ENCODE assay signal across 24 cellular contexts in genomic region chr2:1687254-1687653, GRCh38. TPM values are rescaled to one million over a fixed set of nuclear protein-coding genes. Genes with fewer than 3 reads are reported as not detected.
DNase-seq lines count a peak whose midpoint lies in the region; ATAC-seq, FAIRE-seq and TF ChIP-seq lines count a peak whose summit lies in the region.
"Had no signal": no experiment of that assay in that cellular context is flagged by ENCODE, and none has a peak within 500 bp of the region (broad histone marks: within the 10 kb centered on the region; RNA-seq: fewer than 3 reads in every experiment).

No MANE protein-coding gene starts in this region.

- no peak overlapping the region for H2BK5ac ChIP-seq in neuronal stem cell (ENCODE audit: low read length)

- no peak overlapping the region for H3K14ac ChIP-seq in neuronal stem cell (ENCODE audit: low read length)

- H4K20me1 ChIP-seq in GM23338 (replicated peaks; ENCODE audit: insufficient read depth), result peaks cover 4% of the 10 kb centered on the region; the same call in 1 of the 2 replicates

- H3K27me3 ChIP-seq in GM23338 (ENCODE audit: insufficient read depth) (no peaks in the 10 kb centered on the region), RWPE2 (ENCODE audit: insufficient read depth, poor library complexity, severe bottlenecking) (no peaks in the 10 kb centered on the region), prostate gland (replicated peaks; ENCODE audit: insufficient read depth) (no peaks in the 10 kb centered on the region), neuronal stem cell (ENCODE audit: control insufficient read depth in 3 of 3, insufficient read depth in 3 of 3, low read depth in 1 of 3, low read length in 3 of 3) (no peaks in the 10 kb centered on the region)
- H3K27me3 ChIP-seq: vagina had no signal

- H3K4me2 ChIP-seq in GM23338 (no peak overlapping the region), neuronal stem cell (ENCODE audit: insufficient read depth, low read length, poor library complexity, severe bottlenecking) (no peak overlapping the region)

- H3K79me1 ChIP-seq in neuronal stem cell (ENCODE audit: low read depth, low read length), result peaks cover under 1% of the 10 kb centered on the region

- no peaks in the 10 kb centered on the region for H3K4me1 ChIP-seq in GM23338 (ENCODE audit: insufficient read depth)
- peaks cover 21% of the 10 kb centered on the region for H3K4me1 ChIP-seq in RWPE2 (ENCODE audit: insufficient read depth, poor library complexity, severe bottlenecking)
- no peaks in the 10 kb centered on the region for H3K4me1 ChIP-seq in prostate gland (replicated peaks)
- H3K4me1 ChIP-seq in neuronal stem cell (ENCODE audit: control insufficient read depth in 2 of 2, insufficient read depth in 1 of 2, low read depth in 1 of 2, low read length in 2 of 2), result peaks cover 3 to 4% of the 10 kb centered on the region in 2 donors
- H3K4me1 ChIP-seq: vagina had no signal

- H3K9ac ChIP-seq in neuronal stem cell (ENCODE audit: low read depth, low read length, poor library complexity), result no peak overlapping the region

- H3K27ac Mint-ChIP-seq in GM23338, result peak overlapping the region; percentile 41; the same call in 1 of the 2 replicates
- H3K27ac Mint-ChIP-seq in activated T-helper 17 cell treated with anti-CD3 and anti-CD28 coated beads, Interleukin-2, amount 50 U/mL, for 72 hours, result no peak overlapping the region
- H3K27ac Mint-ChIP-seq: activated B cell treated with CpG ODN at 0.5 μM for 24 hours; activated CD4-positive, alpha-beta memory T cell treated with anti-CD3 and anti-CD28 coated beads, Interleukin-2, amount 10 ng/mL, durations not matched to agents 7 days and 5 days; CD4-positive, CD25-positive, alpha-beta regulatory T cell; immature natural killer cell; naive thymus-derived CD4-positive, alpha-beta T cell had no signal

- H2BK12ac ChIP-seq in neuronal stem cell (ENCODE audit: low read length), result no peak overlapping the region

- DNase-seq in GM23338 (ENCODE audit: low spot score) (no peak), RWPE2 (ENCODE audit: low spot score) (no peak), prostate gland (ENCODE audit: low spot score) (no peak), GM12892 (ENCODE audit: insufficient read length) (no peak), neuronal stem cell (ENCODE audit: low spot score) (no peak)
- DNase-seq: activated B cell treated with CpG ODN at 0.5 μM for 24 hours; activated CD4-positive, alpha-beta memory T cell treated with anti-CD3 and anti-CD28 coated beads, Interleukin-2, amount 10 ng/mL, durations not matched to agents 7 days and 5 days; activated naive CD4-positive, alpha-beta T cell; amygdala; CD4-positive, CD25-positive, alpha-beta regulatory T cell; cerebellar nuclear complex; DMS53; immature natural killer cell; lower lobe of right lung; naive thymus-derived CD4-positive, alpha-beta T cell; NCI-H524 treated with DMSO at 0.1 percent for 48 hours; stimulated activated CD4-positive, alpha-beta T cell treated with anti-CD3 and anti-CD28 coated beads, Interleukin-12 subunit alpha, Interleukin-12 subunit beta, amount 100 ng/mL, for 4 hours; stimulated activated CD8-positive, alpha-beta memory T cell treated with anti-CD3 and anti-CD28 coated beads, Interleukin-4, amount 100 ng/mL, for 48 hours; T-helper 2 cell had no signal

- H2BK15ac ChIP-seq in neuronal stem cell (ENCODE audit: low read length), result no peak overlapping the region

- no peak for TF ChIP-seq CTCF in GM23338 (conservative IDR thresholded peaks at IDR 0.05; ENCODE audit: low read depth in 2 of 2)
- no peak for TF ChIP-seq CTCF in RWPE2 (IDR thresholded peaks at IDR 0.05; ENCODE audit: poor library complexity, severe bottlenecking)
- TF ChIP-seq CTCF in prostate gland (IDR thresholded peaks at IDR 0.05), result no peak

- H3K27me3 Mint-ChIP-seq in GM23338 (ENCODE audit: insufficient read depth, low read depth, poor library complexity), result peaks cover 9% of the 10 kb centered on the region
- H3K27me3 Mint-ChIP-seq in activated T-helper 17 cell treated with anti-CD3 and anti-CD28 coated beads, Interleukin-2, amount 50 U/mL, for 72 hours, result no peaks in the 10 kb centered on the region
- H3K27me3 Mint-ChIP-seq: activated B cell treated with CpG ODN at 0.5 μM for 24 hours; activated CD4-positive, alpha-beta memory T cell treated with anti-CD3 and anti-CD28 coated beads, Interleukin-2, amount 10 ng/mL, durations not matched to agents 7 days and 5 days; CD4-positive, CD25-positive, alpha-beta regulatory T cell had no signal

- H3K9me3 Mint-ChIP-seq in GM23338, result no peaks in the 10 kb centered on the region
- no peaks in the 10 kb centered on the region for H3K9me3 Mint-ChIP-seq in activated T-helper 17 cell treated with anti-CD3 and anti-CD28 coated beads, Interleukin-2, amount 50 U/mL, for 72 hours
- H3K9me3 Mint-ChIP-seq: activated B cell treated with CpG ODN at 0.5 μM for 24 hours; activated CD4-positive, alpha-beta memory T cell treated with anti-CD3 and anti-CD28 coated beads, Interleukin-2, amount 10 ng/mL, durations not matched to agents 7 days and 5 days; immature natural killer cell; naive thymus-derived CD4-positive, alpha-beta T cell had no signal

- H3K23ac ChIP-seq in neuronal stem cell (ENCODE audit: low read depth, low read length, poor library complexity), result no peak overlapping the region

- no peak for FAIRE-seq in GM12892 (lab: Jason Lieb, UNC)

- no peak overlapping the region for H2BK120ac ChIP-seq in neuronal stem cell (ENCODE audit: low read depth, low read length)

- H2AFZ ChIP-seq in GM23338 (no peak overlapping the region), neuronal stem cell (ENCODE audit: low read length) (no peak overlapping the region)

- 85% methylated on average over 14 of the region's 14 CpGs for WGBS in prostate gland
- WGBS in neuronal stem cell (ENCODE audit: extremely low coverage in 2 of 2, insufficient read length in 2 of 2, insufficient replicate concordance in 1 of 2), 2 donors, result no CpG with 5 or more reads among the region's 14 CpGs

- H4K91ac ChIP-seq in neuronal stem cell (ENCODE audit: low read depth, low read length, poor library complexity), result no peak overlapping the region

- H4K8ac ChIP-seq in neuronal stem cell (ENCODE audit: low read depth, low read length), result no peak overlapping the region

- H3K4me3 Mint-ChIP-seq in GM23338, result no peak overlapping the region
- no peak overlapping the region for H3K4me3 Mint-ChIP-seq in activated T-helper 17 cell treated with anti-CD3 and anti-CD28 coated beads, Interleukin-2, amount 50 U/mL, for 72 hours
- H3K4me3 Mint-ChIP-seq: activated B cell treated with CpG ODN at 0.5 μM for 24 hours; activated CD4-positive, alpha-beta memory T cell treated with anti-CD3 and anti-CD28 coated beads, Interleukin-2, amount 10 ng/mL, durations not matched to agents 7 days and 5 days; CD4-positive, CD25-positive, alpha-beta regulatory T cell; immature natural killer cell; naive thymus-derived CD4-positive, alpha-beta T cell had no signal

- H3K9me3 ChIP-seq in RWPE2 (ENCODE audit: severe bottlenecking) (no peaks in the 10 kb centered on the region), prostate gland (no peaks in the 10 kb centered on the region), neuronal stem cell (replicated peaks in 1 of 2; ENCODE audit: control insufficient read depth in 2 of 2, insufficient read depth in 1 of 2, low read depth in 1 of 2, low read length in 2 of 2) (no peaks in the 10 kb centered on the region)
- H3K9me3 ChIP-seq: lower lobe of right lung, psoas muscle, vagina had no signal

- H3K79me2 ChIP-seq in GM23338 (replicated peaks; ENCODE audit: insufficient read depth), result peaks cover 4% of the 10 kb centered on the region; the same call in 1 of the 2 replicates

- H2AK5ac ChIP-seq in neuronal stem cell (ENCODE audit: low read depth, low read length), result no peak overlapping the region

- H3K36me3 ChIP-seq in GM23338 (ENCODE audit: insufficient read depth), result peaks cover 5% of the 10 kb centered on the region
- H3K36me3 ChIP-seq in RWPE2 (ENCODE audit: low read depth), result peaks cover 78% of the 10 kb centered on the region
- H3K36me3 ChIP-seq in prostate gland, result no peaks in the 10 kb centered on the region
- peaks cover 0 to 21% of the 10 kb centered on the region in 2 donors for H3K36me3 ChIP-seq in neuronal stem cell (replicated peaks in 1 of 2; ENCODE audit: control insufficient read depth in 2 of 2, insufficient read depth in 2 of 2, low read length in 2 of 2)

- intact Hi-C loops in prostate gland (cut with DNase I), result no loop called here

- H3F3A ChIP-seq in GM23338 (replicated peaks; ENCODE audit: low read depth), result no peaks in the 10 kb centered on the region; the same call in 1 of the 2 replicates

- H3K36me3 Mint-ChIP-seq in GM23338 (ENCODE audit: low read depth), result peaks cover 46% of the 10 kb centered on the region
- no peaks in the 10 kb centered on the region for H3K36me3 Mint-ChIP-seq in activated T-helper 17 cell treated with anti-CD3 and anti-CD28 coated beads, Interleukin-2, amount 50 U/mL, for 72 hours (ENCODE audit: low read depth)
- H3K36me3 Mint-ChIP-seq: CD4-positive, CD25-positive, alpha-beta regulatory T cell; immature natural killer cell; naive thymus-derived CD4-positive, alpha-beta T cell had no signal

- ATAC-seq in GM23338 (no peak), RWPE2 (ENCODE audit: low read depth) (peak; percentile 35; the same call in 2 of the 3 replicates), esophagus mucosa (peak; percentile 29), GM19351 (IDR thresholded peaks at IDR 0.05; ENCODE audit: unreplicated experiment) (no peak)
- no peak for ATAC-seq in activated T-helper 17 cell treated with anti-CD3 and anti-CD28 coated beads, Interleukin-2, amount 50 U/mL, for 72 hours (replicated peaks)
- ATAC-seq: lower lobe of right lung; naive thymus-derived CD4-positive, alpha-beta T cell had no signal

- H3K9me2 ChIP-seq in GM23338 (ENCODE audit: insufficient read depth), result no peaks in the 10 kb centered on the region

- H3K27ac ChIP-seq in GM23338 (ENCODE audit: low read depth) (peak overlapping the region; percentile 72; the same call in 1 of the 2 replicates), RWPE2 (ENCODE audit: poor library complexity, severe bottlenecking) (peak overlapping the region; percentile 83), prostate gland (peak overlapping the region; percentile 56 to 78), neuronal stem cell (replicated peaks; ENCODE audit: low read length) (no peak overlapping the region)
- H3K27ac ChIP-seq: lower lobe of right lung, psoas muscle, vagina had no signal

- no peak for TF ChIP-seq POLR2A in prostate gland (IDR thresholded peaks at IDR 0.05)
- TF ChIP-seq POLR2A in GM12892 (IDR thresholded peaks at IDR 0.05; ENCODE audit: low read depth, low read length), result no peak

- H3K4me1 Mint-ChIP-seq in GM23338, result peaks cover 23% of the 10 kb centered on the region
- no peaks in the 10 kb centered on the region for H3K4me1 Mint-ChIP-seq in activated T-helper 17 cell treated with anti-CD3 and anti-CD28 coated beads, Interleukin-2, amount 50 U/mL, for 72 hours
- H3K4me1 Mint-ChIP-seq: activated B cell treated with CpG ODN at 0.5 μM for 24 hours; activated CD4-positive, alpha-beta memory T cell treated with anti-CD3 and anti-CD28 coated beads, Interleukin-2, amount 10 ng/mL, durations not matched to agents 7 days and 5 days; immature natural killer cell; naive thymus-derived CD4-positive, alpha-beta T cell had no signal

- H3K4me3 ChIP-seq in GM23338, result no peak overlapping the region
- H3K4me3 ChIP-seq in RWPE2 (ENCODE audit: severe bottlenecking), result no peak overlapping the region
- H3K4me3 ChIP-seq in prostate gland, result no peak overlapping the region
- no peak overlapping the region for H3K4me3 ChIP-seq in neuronal stem cell (ENCODE audit: low read length in 2 of 2)
- H3K4me3 ChIP-seq: lower lobe of right lung, psoas muscle, vagina had no signal

- no peak overlapping the region for H3K4ac ChIP-seq in neuronal stem cell (ENCODE audit: low read length)

- H3K18ac ChIP-seq in neuronal stem cell (ENCODE audit: low read length), result no peak overlapping the region

RNA-seq across cellular contexts. Expression of gene PXDN, which starts 57.1 kb away (rescaled TPM):
- total RNA-seq in GM23338 (2014; rRNA removed; shearing (Covaris generic)), result 216 and 225 TPM in 2 replicates
- polyA plus RNA-seq in GM23338 (2016; fragmentation: Nextera tagmentation; extraction: Ambion mirVana), result 38.5 and 42.2 TPM in 2 replicates
- total RNA-seq in esophagus mucosa, result 7.1 TPM
- total RNA-seq in prostate gland, result 10 to 100 TPM; 29.5 to 40.8 TPM
- 0.04 TPM for polyA plus RNA-seq in GM12892 (2012; ENCODE audit: missing spikeins)
- polyA plus RNA-seq in neuronal stem cell (2013, experiment 1 of 2), result 105 TPM
- 108 TPM for polyA plus RNA-seq in neuronal stem cell (2013, experiment 2 of 2)
- not detected for total RNA-seq in activated T-helper 17 cell treated with anti-CD3 and anti-CD28 coated beads, Interleukin-2, amount 50 U/mL, for 72 hours
- total RNA-seq: activated CD4-positive, alpha-beta memory T cell treated with anti-CD3 and anti-CD28 coated beads, Interleukin-2, amount 10 ng/mL, durations not matched to agents 7 days and 5 days had no signal
- polyA plus RNA-seq: CD4-positive, CD25-positive, alpha-beta regulatory T cell had no signal

Comparison
In these comparisons a context has a peak if more than half of its experiments do, and no peak if none do; other contexts are left out.
1. ATAC-seq: peak in RWPE2 (single experiment) and esophagus mucosa (single experiment); none in GM23338 (single experiment), activated T-helper 17 cell treated with anti-CD3 and anti-CD28 coated beads, Interleukin-2, amount 50 U/mL, for 72 hours (single experiment) and GM19351 (single experiment).